8 cellular contexts compared by ENCODE assay signal in genomic region chr3:112303811-112304325, GRCh38. TPM values are rescaled to one million over a fixed set of nuclear protein-coding genes. Genes with fewer than 3 reads are reported as not detected.
DNase-seq lines count a peak whose midpoint lies in the region; ATAC-seq, FAIRE-seq and TF ChIP-seq lines count a peak whose summit lies in the region.

No MANE protein-coding gene starts in this region.

- H3K4me1 ChIP-seq in kidney (ENCODE audit: control insufficient read depth in 1 of 2, insufficient read depth in 1 of 2, low read depth in 1 of 2, low read length in 2 of 2) (peaks cover 3 to 6% of the 10 kb centered on the region in 2 donors), suprapubic skin (peaks cover 20% of the 10 kb centered on the region)

- H3K27me3 Mint-ChIP-seq in activated CD4-positive, alpha-beta memory T cell treated with anti-CD3 and anti-CD28 coated beads, Interleukin-2, amount 10 ng/mL, durations not matched to agents 7 days and 5 days = no peaks in the 10 kb centered on the region

- DNase-seq in ELR (ENCODE audit: low read depth) = peak; percentile 49
- DNase-seq in astrocyte of the hippocampus (ENCODE audit: low read depth, low spot score) = peak; percentile 65
- no peak for DNase-seq in kidney
- DNase-seq in suprapubic skin (ENCODE audit: low spot score in 2 of 2) = no peak
- no peak for DNase-seq in activated CD4-positive, alpha-beta memory T cell treated with anti-CD3 and anti-CD28 coated beads, Interleukin-2, amount 10 ng/mL, durations not matched to agents 7 days and 5 days
- no peak for DNase-seq in HTR-8/SVneo (ENCODE audit: insufficient read length, low spot score)
- no peak for DNase-seq in H4 (ENCODE audit: low spot score)

- no peaks in the 10 kb centered on the region for H3K36me3 Mint-ChIP-seq in activated CD4-positive, alpha-beta memory T cell treated with anti-CD3 and anti-CD28 coated beads, Interleukin-2, amount 10 ng/mL, durations not matched to agents 7 days and 5 days (ENCODE audit: low read depth)

- H3K4me1 Mint-ChIP-seq in activated CD4-positive, alpha-beta memory T cell treated with anti-CD3 and anti-CD28 coated beads, Interleukin-2, amount 10 ng/mL, durations not matched to agents 7 days and 5 days = peaks cover 3% of the 10 kb centered on the region

- FAIRE-seq in kidney (lab: Jason Lieb, UNC) (no peak), HTR-8/SVneo (lab: Jason Lieb, UNC) (no peak)

- peak overlapping the region; percentile 44 to 79 for H3K4me3 ChIP-seq in kidney (ENCODE audit: low read length in 2 of 2)
- H3K4me3 ChIP-seq in suprapubic skin = peak overlapping the region; percentile 48

- H3K36me3 ChIP-seq in kidney (ENCODE audit: control insufficient read depth in 1 of 2, insufficient read depth in 2 of 2, low read length in 2 of 2) = no peaks in the 10 kb centered on the region
- no peaks in the 10 kb centered on the region for H3K36me3 ChIP-seq in suprapubic skin

- H3K4me3 Mint-ChIP-seq in activated CD4-positive, alpha-beta memory T cell treated with anti-CD3 and anti-CD28 coated beads, Interleukin-2, amount 10 ng/mL, durations not matched to agents 7 days and 5 days = no peak overlapping the region

- H3K9me3 Mint-ChIP-seq in activated CD4-positive, alpha-beta memory T cell treated with anti-CD3 and anti-CD28 coated beads, Interleukin-2, amount 10 ng/mL, durations not matched to agents 7 days and 5 days = no peaks in the 10 kb centered on the region

- peak overlapping the region; percentile 42 to 43 for H3K9ac ChIP-seq in kidney (ENCODE audit: low read length in 2 of 2)

- intact Hi-C loops in kidney (cut with DNase I) = no loop called here

- CTCF ChIA-PET in activated CD4-positive, alpha-beta memory T cell treated with anti-CD3 and anti-CD28 coated beads, Interleukin-2, amount 10 ng/mL, durations not matched to agents 7 days and 5 days (lab: Charles Lee) = interaction anchor here (0.9 to 3.6 kb wide), 6 partner anchors 10 to 196 kb away, joined by 3 to 35 read pairs (median 3); partner anchors contain the start of genes BTLA and SLC9C1

- no peak overlapping the region for H3K27ac Mint-ChIP-seq in activated CD4-positive, alpha-beta memory T cell treated with anti-CD3 and anti-CD28 coated beads, Interleukin-2, amount 10 ng/mL, durations not matched to agents 7 days and 5 days

- H3K27ac ChIP-seq in kidney (ENCODE audit: low read depth in 2 of 2, low read length in 2 of 2) (no peak overlapping the region), suprapubic skin (no peak overlapping the region)

- ATAC-seq in HG02852 (IDR thresholded peaks at IDR 0.05; ENCODE audit: unreplicated experiment) = peak; percentile 62

- TF ChIP-seq CTCF in kidney (IDR thresholded peaks at IDR 0.05; ENCODE audit: borderline replicate concordance, extremely low read depth, insufficient read depth) = no peak
- no peak for TF ChIP-seq CTCF in suprapubic skin (IDR thresholded peaks at IDR 0.05)

- POLR2A ChIA-PET in activated CD4-positive, alpha-beta memory T cell treated with anti-CD3 and anti-CD28 coated beads, Interleukin-2, amount 10 ng/mL, durations not matched to agents 7 days and 5 days (lab: Charles Lee) = interaction anchor here (0.5 to 2.1 kb wide), 4 partner anchors 8 to 196 kb away, joined by 3 to 10 read pairs (median 4); partner anchors contain the start of genes BTLA, CD200 and SLC9C1

- H3K27me3 ChIP-seq in suprapubic skin = no peaks in the 10 kb centered on the region

- H3K9me3 ChIP-seq in kidney (ENCODE audit: control insufficient read depth in 1 of 2, low read length in 2 of 2) (no peaks in the 10 kb centered on the region), suprapubic skin (no peaks in the 10 kb centered on the region)

- no peak for TF ChIP-seq POLR2A in suprapubic skin (IDR thresholded peaks at IDR 0.05)

- TF ChIP-seq EP300 in suprapubic skin (IDR thresholded peaks at IDR 0.05) = no peak

- WGBS in suprapubic skin = 8% methylated on average over 10 of the region's 10 CpGs

RNA-seq across cellular contexts. Expression of gene SLC9C1, which starts 9.9 kb away (rescaled TPM):
- total RNA-seq in kidney (1.2 TPM), suprapubic skin (not detected)
- 0.09 TPM for polyA plus RNA-seq in kidney (ENCODE audit: insufficient read depth, low read depth, low replicate concordance)
- not detected for total RNA-seq in activated CD4-positive, alpha-beta memory T cell treated with anti-CD3 and anti-CD28 coated beads, Interleukin-2, amount 10 ng/mL, durations not matched to agents 7 days and 5 days
- total RNA-seq in H4 (2014; rRNA removed; shearing (Covaris generic)) = not detected in 2 replicates

RNA-seq across cellular contexts. Expression of gene CD200, which starts 29.1 kb away (rescaled TPM):
- 16.8 TPM for total RNA-seq in kidney
- polyA plus RNA-seq in kidney (ENCODE audit: insufficient read depth, low read depth, low replicate concordance) = 8.5 TPM
- 1 to 10 TPM; 2.7 to 5.3 (median 3.6) TPM for total RNA-seq in suprapubic skin
- 1 to 10 TPM; 9.1 to 9.2 TPM for total RNA-seq in activated CD4-positive, alpha-beta memory T cell treated with anti-CD3 and anti-CD28 coated beads, Interleukin-2, amount 10 ng/mL, durations not matched to agents 7 days and 5 days
- not detected in 2 replicates for total RNA-seq in H4 (2014; rRNA removed; shearing (Covaris generic))

Comparison
In these comparisons a context has a peak if more than half of its experiments do, and no peak if none do; other contexts are left out.
1. DNase-seq: peak in ELR (single experiment) and astrocyte of the hippocampus (single experiment); none in kidney (single experiment), suprapubic skin (0 of 2), activated CD4-positive, alpha-beta memory T cell treated with anti-CD3 and anti-CD28 coated beads, Interleukin-2, amount 10 ng/mL, durations not matched to agents 7 days and 5 days (single experiment), HTR-8/SVneo (single experiment) and H4 (single experiment).